ENCODE assay signal across 9 cellular contexts in the genomic region with DNA sequence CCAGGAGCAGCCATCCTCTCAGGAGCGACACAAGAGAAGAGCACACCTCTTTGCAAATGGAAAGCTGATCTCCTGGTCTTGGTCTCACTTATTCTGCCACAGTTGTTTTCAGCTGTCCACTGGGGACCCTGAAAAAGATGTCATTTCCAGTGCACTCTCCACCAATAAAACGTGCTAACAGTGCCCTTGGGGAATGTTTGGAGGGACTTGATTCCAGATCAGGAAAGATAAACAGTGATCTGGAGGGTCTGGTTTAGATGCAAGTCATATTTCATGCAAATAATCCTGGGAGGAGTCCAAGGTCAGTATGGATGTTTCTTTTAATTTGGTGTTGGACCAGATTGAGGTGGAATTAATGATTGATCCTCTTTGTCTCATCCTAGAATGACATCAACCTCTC.
"Had no signal": no experiment of that assay in that cellular context is flagged by ENCODE, and none has a peak within 500 bp of the region (broad histone marks: within the 10 kb centered on the region; RNA-seq: fewer than 3 reads in every experiment).

No MANE protein-coding gene starts in this region.

- H3K4me3 Mint-ChIP-seq: GM23338, H9, HFFc6 had no signal

- DNase-seq: GM23248, GOT3, H7, H9, HCEC 1CT, HFFc6 had no signal

- H3K4me3 ChIP-seq: GM23248, GM23338, HAP-1 had no signal

- H3K9me3 Mint-ChIP-seq: GM23338, H9, HFFc6 had no signal

- H2AFZ ChIP-seq: GM23338 had no signal

- H3K9me3 ChIP-seq: HAP-1 had no signal

- H3K9ac ChIP-seq: GM23248 had no signal

- H3K4me1 Mint-ChIP-seq: GM23338 had no signal

- H3K27ac Mint-ChIP-seq: GM23338, H9, HFFc6 had no signal

- H3K4me1 ChIP-seq: HAP-1 had no signal

- H3K4me2 ChIP-seq: GM23338 had no signal

- H3K36me3 ChIP-seq: HAP-1 had no signal

- ATAC-seq: GM23338, HCT116 had no signal
